15 cellular contexts compared by ENCODE assay signal in genomic region chr2:127568128-127568527, GRCh38. TPM values are rescaled to one million over a fixed set of nuclear protein-coding genes. Genes with fewer than 3 reads are reported as not detected.
A peak's percentile ranks its signal among the peaks of the same experiment; 100 is the strongest.
DNase-seq lines count a peak whose midpoint lies in the region; ATAC-seq, FAIRE-seq and TF ChIP-seq lines count a peak whose summit lies in the region.
"Had no signal": no experiment of that assay in that cellular context is flagged by ENCODE, and none has a peak within 500 bp of the region (broad histone marks: within the 10 kb centered on the region; RNA-seq: fewer than 3 reads in every experiment).

No MANE protein-coding gene starts in this region.

- intact Hi-C loops in natural killer cell (cut with micrococcal nuclease), result no loop called here
- intact Hi-C loops in kidney (cut with DNase I), result no loop called here
- intact Hi-C loops in gastrocnemius medialis (cut with DNase I; ENCODE audit: low total_unique reads), result no loop called here

- H3K36me3 ChIP-seq in kidney (ENCODE audit: control insufficient read depth in 1 of 2, insufficient read depth in 2 of 2, low read length in 2 of 2), result peaks cover 0 to 3% of the 10 kb centered on the region in 2 donors
- H3K36me3 ChIP-seq in gastrocnemius medialis, result no peaks in the 10 kb centered on the region
- peaks cover 9 to 20% of the 10 kb centered on the region in 2 donors for H3K36me3 ChIP-seq in small intestine (ENCODE audit: control insufficient read depth in 2 of 2, insufficient read depth in 2 of 2, low read length in 2 of 2)
- H3K36me3 ChIP-seq: BE2C had no signal

- no peak overlapping the region for H3K4me3 ChIP-seq in kidney (ENCODE audit: low read length in 2 of 2)
- H3K4me3 ChIP-seq in gastrocnemius medialis, result no peak overlapping the region
- no peak overlapping the region for H3K4me3 ChIP-seq in small intestine (ENCODE audit: low read depth in 1 of 2, low read length in 2 of 2)

- H3K36me3 Mint-ChIP-seq in natural killer cell, result no peaks in the 10 kb centered on the region
- peaks cover under 1% of the 10 kb centered on the region for H3K36me3 Mint-ChIP-seq in natural killer cell treated with Interleukin-12 subunit alpha and Interleukin-12 subunit beta and Interleukin-15 and Interleukin-18, amount 100 ng/mL, for 72 hours
- H3K36me3 Mint-ChIP-seq: CD4-positive, alpha-beta memory T cell had no signal

- H3K4me3 Mint-ChIP-seq in natural killer cell, result no peak overlapping the region
- no peak overlapping the region for H3K4me3 Mint-ChIP-seq in natural killer cell treated with Interleukin-12 subunit alpha and Interleukin-12 subunit beta and Interleukin-15 and Interleukin-18, amount 100 ng/mL, for 72 hours
- H3K4me3 Mint-ChIP-seq: CD4-positive, alpha-beta memory T cell had no signal

- in situ Hi-C loops in gastrocnemius medialis (cut with MboI; ENCODE audit: low sequenced_read_pairs in 4 of 4), result no loop called here

- H3K27ac Mint-ChIP-seq in natural killer cell, result no peak overlapping the region
- H3K27ac Mint-ChIP-seq in natural killer cell treated with Interleukin-12 subunit alpha and Interleukin-12 subunit beta and Interleukin-15 and Interleukin-18, amount 100 ng/mL, for 72 hours, result no peak overlapping the region
- H3K27ac Mint-ChIP-seq: CD4-positive, alpha-beta memory T cell had no signal

- no peak for FAIRE-seq in kidney (lab: Jason Lieb, UNC)
- no peak for FAIRE-seq in frontal cortex (lab: Jason Lieb, UNC)
- FAIRE-seq in small intestine (lab: Jason Lieb, UNC), result no peak

- no peaks in the 10 kb centered on the region for H3K4me1 ChIP-seq in kidney (ENCODE audit: control insufficient read depth in 1 of 2, insufficient read depth in 1 of 2, low read depth in 1 of 2, low read length in 2 of 2)
- peaks cover 31 to 40% of the 10 kb centered on the region in 2 donors for H3K4me1 ChIP-seq in gastrocnemius medialis
- H3K4me1 ChIP-seq in small intestine (ENCODE audit: control insufficient read depth in 2 of 2, insufficient read depth in 1 of 2, low read depth in 1 of 2, low read length in 1 of 2), result no peaks in the 10 kb centered on the region
- H3K4me1 ChIP-seq: BE2C had no signal

- peaks cover 0 to 2% of the 10 kb centered on the region in 2 donors for H3K27me3 Mint-ChIP-seq in natural killer cell (ENCODE audit: low read depth in 2 of 2)
- H3K27me3 Mint-ChIP-seq in natural killer cell treated with Interleukin-12 subunit alpha and Interleukin-12 subunit beta and Interleukin-15 and Interleukin-18, amount 100 ng/mL, for 72 hours, result peaks cover 8 to 22% of the 10 kb centered on the region in 2 donors

- peaks cover 9% of the 10 kb centered on the region in 2 donors for H3K4me1 Mint-ChIP-seq in natural killer cell
- peaks cover 11% of the 10 kb centered on the region in 2 donors for H3K4me1 Mint-ChIP-seq in natural killer cell treated with Interleukin-12 subunit alpha and Interleukin-12 subunit beta and Interleukin-15 and Interleukin-18, amount 100 ng/mL, for 72 hours (ENCODE audit: low read depth in 2 of 2)

- DNase-seq in natural killer cell (peak; percentile 10), kidney (peak; percentile 40), gastrocnemius medialis (no peak), frontal cortex (ENCODE audit: low spot score in 2 of 2) (no peak), small intestine (no peak)
- DNase-seq in natural killer cell treated with Interleukin-12 subunit alpha and Interleukin-12 subunit beta and Interleukin-15 and Interleukin-18, amount 100 ng/mL, for 72 hours (ENCODE audit: low spot score), result no peak
- DNase-seq in central memory CD4-positive, alpha-beta T cell, result no peak
- DNase-seq: BE2C; CD4-positive, alpha-beta memory T cell; DND-41; GDM1; MV-4-11; NCI-H1417 treated with DMSO at 0.1 percent for 48 hours; NCI-H2029 treated with DMSO at 0.1 percent for 48 hours; NCI-H774 had no signal

- TF ChIP-seq POLR2A in gastrocnemius medialis (IDR thresholded peaks at IDR 0.05), result no peak

- H3K9ac ChIP-seq in kidney (ENCODE audit: low read length in 2 of 2), result no peak overlapping the region

- 92 to 96% (median 92%) methylated on average over 6 of the region's 6 CpGs for WGBS in small intestine, 3 donors

- H3K27me3 ChIP-seq in gastrocnemius medialis (no peaks in the 10 kb centered on the region), small intestine (ENCODE audit: control insufficient read depth in 2 of 2, insufficient read depth in 2 of 2, low read length in 2 of 2) (no peaks in the 10 kb centered on the region)
- H3K27me3 ChIP-seq: BE2C had no signal

- no peaks in the 10 kb centered on the region for H3K9me3 ChIP-seq in kidney (ENCODE audit: control insufficient read depth in 1 of 2, low read length in 2 of 2)
- H3K9me3 ChIP-seq in gastrocnemius medialis, result no peaks in the 10 kb centered on the region
- no peaks in the 10 kb centered on the region for H3K9me3 ChIP-seq in small intestine (ENCODE audit: control insufficient read depth, low read depth)
- H3K9me3 ChIP-seq: BE2C had no signal

- no peak for ATAC-seq in natural killer cell
- no peak for ATAC-seq in natural killer cell treated with Interleukin-12 subunit alpha and Interleukin-12 subunit beta and Interleukin-15 and Interleukin-18, amount 100 ng/mL, for 72 hours
- peak in 1 of 2 donors; percentile 8 for ATAC-seq in gastrocnemius medialis

- TF ChIP-seq CTCF in natural killer cell (IDR thresholded peaks at IDR 0.05) (no peak), kidney (IDR thresholded peaks at IDR 0.05; ENCODE audit: borderline replicate concordance, extremely low read depth, insufficient read depth) (no peak), gastrocnemius medialis (IDR thresholded peaks at IDR 0.05 in 4 of 5, conservative IDR thresholded peaks at IDR 0.05 in 1 of 5) (no peak)

- no peaks in the 10 kb centered on the region for H3K9me3 Mint-ChIP-seq in natural killer cell
- no peaks in the 10 kb centered on the region for H3K9me3 Mint-ChIP-seq in natural killer cell treated with Interleukin-12 subunit alpha and Interleukin-12 subunit beta and Interleukin-15 and Interleukin-18, amount 100 ng/mL, for 72 hours

- H3K27ac ChIP-seq in kidney (ENCODE audit: low read depth in 2 of 2, low read length in 2 of 2), result no peak overlapping the region
- peak overlapping the region in 3 of 4 donors; percentile 25 to 53 (median 27) for H3K27ac ChIP-seq in gastrocnemius medialis
- H3K27ac ChIP-seq in small intestine (ENCODE audit: low read depth in 1 of 2, low read length in 1 of 2), result no peak overlapping the region

RNA-seq across cellular contexts. Expression of gene MYO7B, which starts 32.6 kb away (rescaled TPM):
- total RNA-seq in natural killer cell (under 1 TPM; 0.14 to 0.45 (median 0.25) TPM), kidney (11.0 TPM), gastrocnemius medialis (under 1 TPM in 3 of 4 donors, not detected in 1; 0.07 to 0.83 (median 0.51) TPM), frontal cortex (under 0.01 TPM)
- not detected for total RNA-seq in natural killer cell treated with Interleukin-12 subunit alpha and Interleukin-12 subunit beta and Interleukin-15 and Interleukin-18, amount 100 ng/mL, for 72 hours
- polyA plus RNA-seq in kidney (ENCODE audit: insufficient read depth, low read depth, low replicate concordance) (22.2 TPM), small intestine (100 to 1,000 TPM in 2 of 3 donors, 10 to 100 TPM in 1; 85.6 to 617 (median 598) TPM)
- total RNA-seq: CD4-positive, alpha-beta memory T cell had no signal
- polyA plus RNA-seq: CD4-positive, alpha-beta memory T cell had no signal

RNA-seq across cellular contexts. Expression of gene IWS1, which starts 41.8 kb away (rescaled TPM):
- total RNA-seq in natural killer cell, result 10 to 100 TPM; 21.7 to 27.1 (median 23.9) TPM
- total RNA-seq in natural killer cell treated with Interleukin-12 subunit alpha and Interleukin-12 subunit beta and Interleukin-15 and Interleukin-18, amount 100 ng/mL, for 72 hours, result 10 to 100 TPM; 45.3 to 49.5 TPM
- total RNA-seq in kidney, result 35.8 TPM
- 29.8 TPM for polyA plus RNA-seq in kidney (ENCODE audit: insufficient read depth, low read depth, low replicate concordance)
- total RNA-seq in gastrocnemius medialis, result 10 to 100 TPM; 50.5 to 77.0 (median 65.3) TPM
- total RNA-seq in frontal cortex, result 37.9 TPM
- polyA plus RNA-seq in small intestine, result 10 to 100 TPM; 23.3 to 53.0 (median 43.8) TPM

Comparison
In these comparisons a context has a peak if more than half of its experiments do, and no peak if none do; other contexts are left out.
1. DNase-seq: peak in natural killer cell (single experiment) and kidney (single experiment); none in natural killer cell treated with Interleukin-12 subunit alpha and Interleukin-12 subunit beta and Interleukin-15 and Interleukin-18, amount 100 ng/mL, for 72 hours (single experiment), gastrocnemius medialis (0 of 2), central memory CD4-positive, alpha-beta T cell (single experiment), frontal cortex (0 of 2) and small intestine (single experiment).
2. H3K27ac ChIP-seq: peak in gastrocnemius medialis (3 of 4); none in kidney (0 of 2) and small intestine (0 of 2).